ENCODE assay signal across 8 cellular contexts in genomic region chr1:16205891-16206546, GRCh38. TPM values are rescaled to one million over a fixed set of nuclear protein-coding genes. Genes with fewer than 3 reads are reported as not detected.
DNase-seq lines count a peak whose midpoint lies in the region; ATAC-seq and TF ChIP-seq lines count a peak whose summit lies in the region.

No MANE protein-coding gene starts in this region.

- H3K27ac ChIP-seq in 22Rv1 = peak overlapping the region; percentile 89

- no peaks in the 10 kb centered on the region for H3K4me1 ChIP-seq in iPS-15b (ENCODE audit: control insufficient read depth, insufficient read depth, low read length)

- H3K4me1 Mint-ChIP-seq in activated CD8-positive, alpha-beta T cell treated with anti-CD3 and anti-CD28 coated beads, Interleukin-2, amount 10 ng/mL, durations not matched to agents 7 days and 5 days (ENCODE audit: low read depth) = peaks cover 11% of the 10 kb centered on the region
- peaks cover 22% of the 10 kb centered on the region for H3K4me1 Mint-ChIP-seq in stimulated activated naive CD8-positive, alpha-beta T cell treated with anti-CD3 and anti-CD28 coated beads, Interleukin-15, amount 100 ng/mL, for 72 hours

- no peaks in the 10 kb centered on the region for H3K27me3 Mint-ChIP-seq in activated CD8-positive, alpha-beta T cell treated with anti-CD3 and anti-CD28 coated beads, Interleukin-2, amount 10 ng/mL, durations not matched to agents 7 days and 5 days (ENCODE audit: low read depth)
- H3K27me3 Mint-ChIP-seq in stimulated activated naive CD8-positive, alpha-beta T cell treated with anti-CD3 and anti-CD28 coated beads, Interleukin-15, amount 100 ng/mL, for 72 hours = no peaks in the 10 kb centered on the region

- peak overlapping the region; percentile 98 for H3K27ac Mint-ChIP-seq in activated CD8-positive, alpha-beta T cell treated with anti-CD3 and anti-CD28 coated beads, Interleukin-2, amount 10 ng/mL, durations not matched to agents 7 days and 5 days
- H3K27ac Mint-ChIP-seq in stimulated activated naive CD8-positive, alpha-beta T cell treated with anti-CD3 and anti-CD28 coated beads, Interleukin-15, amount 100 ng/mL, for 72 hours = peak overlapping the region; percentile 30 to 35

- ATAC-seq in GM21619 (IDR thresholded peaks at IDR 0.05; ENCODE audit: unreplicated experiment) = peak; percentile 6
- no peak for ATAC-seq in activated CD8-positive, alpha-beta T cell treated with anti-CD3 and anti-CD28 coated beads, Interleukin-2, amount 10 ng/mL, durations not matched to agents 7 days and 5 days
- ATAC-seq in stimulated activated naive CD8-positive, alpha-beta T cell treated with anti-CD3 and anti-CD28 coated beads, Interleukin-15, amount 100 ng/mL, for 72 hours = peak; percentile 22
- ATAC-seq in HG03139 (IDR thresholded peaks at IDR 0.05; ENCODE audit: unreplicated experiment) = no peak
- ATAC-seq in HG03521 (IDR thresholded peaks at IDR 0.05; ENCODE audit: unreplicated experiment) = no peak
- no peak for ATAC-seq in GM19328 (IDR thresholded peaks at IDR 0.05; ENCODE audit: unreplicated experiment)

- H3K9me3 ChIP-seq in iPS-15b (ENCODE audit: control insufficient read depth, insufficient read depth, low read length) = no peaks in the 10 kb centered on the region

- H3K9ac ChIP-seq in iPS-15b (ENCODE audit: low read depth, low read length) = no peak overlapping the region

- peak overlapping the region; percentile 77 for H3K4me3 Mint-ChIP-seq in activated CD8-positive, alpha-beta T cell treated with anti-CD3 and anti-CD28 coated beads, Interleukin-2, amount 10 ng/mL, durations not matched to agents 7 days and 5 days
- H3K4me3 Mint-ChIP-seq in stimulated activated naive CD8-positive, alpha-beta T cell treated with anti-CD3 and anti-CD28 coated beads, Interleukin-15, amount 100 ng/mL, for 72 hours = peak overlapping the region; percentile 87 to 92

- peaks cover 4% of the 10 kb centered on the region for H3K36me3 ChIP-seq in iPS-15b (ENCODE audit: control insufficient read depth, insufficient read depth, low read length)

- CTCF ChIA-PET in activated CD8-positive, alpha-beta T cell treated with anti-CD3 and anti-CD28 coated beads, Interleukin-2, amount 10 ng/mL, durations not matched to agents 7 days and 5 days (lab: Charles Lee) = interaction anchor here (1.3 to 1.7 kb wide), 4 partner anchors 11 to 157 kb away, joined by 4 to 9 read pairs (median 7); no protein-coding TSS in a partner anchor

- no peaks in the 10 kb centered on the region for H3K27me3 ChIP-seq in iPS-15b (ENCODE audit: control insufficient read depth, insufficient read depth, low read length)

- DNase-seq in activated CD8-positive, alpha-beta T cell treated with anti-CD3 and anti-CD28 coated beads, Interleukin-2, amount 10 ng/mL, durations not matched to agents 7 days and 5 days = no peak
- no peak for DNase-seq in stimulated activated naive CD8-positive, alpha-beta T cell treated with anti-CD3 and anti-CD28 coated beads, Interleukin-15, amount 100 ng/mL, for 72 hours

- POLR2A ChIA-PET in activated CD8-positive, alpha-beta T cell treated with anti-CD3 and anti-CD28 coated beads, Interleukin-2, amount 10 ng/mL, durations not matched to agents 7 days and 5 days (lab: Charles Lee) = interaction anchor here (0.7 to 3.5 kb wide), 4 partner anchors 12 to 146 kb away, joined by 3 to 30 read pairs (median 4); partner anchors contain the start of genes CPLANE2 and FBXO42

- no peak for TF ChIP-seq CTCF in 22Rv1 (IDR thresholded peaks at IDR 0.05)

- no peaks in the 10 kb centered on the region for H3K36me3 Mint-ChIP-seq in activated CD8-positive, alpha-beta T cell treated with anti-CD3 and anti-CD28 coated beads, Interleukin-2, amount 10 ng/mL, durations not matched to agents 7 days and 5 days (ENCODE audit: low read depth)

- peak overlapping the region; percentile 65 for H3K4me3 ChIP-seq in iPS-15b (ENCODE audit: low read depth, low read length)

- H3K9me3 Mint-ChIP-seq in activated CD8-positive, alpha-beta T cell treated with anti-CD3 and anti-CD28 coated beads, Interleukin-2, amount 10 ng/mL, durations not matched to agents 7 days and 5 days (ENCODE audit: insufficient read depth) = no peaks in the 10 kb centered on the region
- H3K9me3 Mint-ChIP-seq in stimulated activated naive CD8-positive, alpha-beta T cell treated with anti-CD3 and anti-CD28 coated beads, Interleukin-15, amount 100 ng/mL, for 72 hours = no peaks in the 10 kb centered on the region

RNA-seq across cellular contexts. Expression of gene ARHGEF19, which starts 6.4 kb away (rescaled TPM):
- 10 to 100 TPM; 11.4 to 11.9 TPM for total RNA-seq in activated CD8-positive, alpha-beta T cell treated with anti-CD3 and anti-CD28 coated beads, Interleukin-2, amount 10 ng/mL, durations not matched to agents 7 days and 5 days

RNA-seq across cellular contexts. Expression of gene CPLANE2, which starts 31.0 kb away (rescaled TPM):
- 1 to 10 TPM; 5.1 to 6.1 TPM for total RNA-seq in activated CD8-positive, alpha-beta T cell treated with anti-CD3 and anti-CD28 coated beads, Interleukin-2, amount 10 ng/mL, durations not matched to agents 7 days and 5 days

RNA-seq across cellular contexts. Expression of gene EPHA2, which starts 50.1 kb away (rescaled TPM):
- not detected for total RNA-seq in activated CD8-positive, alpha-beta T cell treated with anti-CD3 and anti-CD28 coated beads, Interleukin-2, amount 10 ng/mL, durations not matched to agents 7 days and 5 days

Comparison
In these comparisons a context has a peak if more than half of its experiments do, and no peak if none do; other contexts are left out.
1. ATAC-seq: peak in GM21619 (single experiment) and stimulated activated naive CD8-positive, alpha-beta T cell treated with anti-CD3 and anti-CD28 coated beads, Interleukin-15, amount 100 ng/mL, for 72 hours (single experiment); none in activated CD8-positive, alpha-beta T cell treated with anti-CD3 and anti-CD28 coated beads, Interleukin-2, amount 10 ng/mL, durations not matched to agents 7 days and 5 days (single experiment), HG03139 (single experiment), HG03521 (single experiment) and GM19328 (single experiment).